8 cellular contexts compared by ENCODE assay signal in genomic region chr11:45105233-45105992, GRCh38.
DNase-seq lines count a peak whose midpoint lies in the region; ATAC-seq, FAIRE-seq and TF ChIP-seq lines count a peak whose summit lies in the region.

No MANE protein-coding gene starts in this region.

- FAIRE-seq in H54 (lab: Jason Lieb, UNC) = no peak

- TF ChIP-seq POLR2A in H54 (IDR thresholded peaks at IDR 0.05; ENCODE audit: low read depth, low read length) = no peak

- no peak for ATAC-seq in GM21825 (IDR thresholded peaks at IDR 0.05; ENCODE audit: unreplicated experiment)

- DNase-seq in CD1c-positive myeloid dendritic cell (ENCODE audit: extremely low spot score) (peak; percentile 71), H54 (ENCODE audit: insufficient read length, low spot score) (peak; percentile 67), NCI-H2171 treated with DMSO at 0.1 percent for 48 hours (lab: John Stamatoyannopoulos, UW) (peak; percentile 95), left kidney (ENCODE audit: low read depth, low spot score) (peak; percentile 93)
- peak; percentile 37 for DNase-seq in activated CD4-positive, CD25-positive, alpha-beta regulatory T cell treated with anti-CD3 and anti-CD28 coated beads, Interleukin-2, amount 50 U/mL, for 16 hours (ENCODE audit: low read depth, low spot score)
- peak; percentile 45 for DNase-seq in central memory CD4-positive, alpha-beta T cell
- peak; percentile 50 to 56 for DNase-seq in stimulated activated CD4-positive, alpha-beta T cell treated with anti-CD3 and anti-CD28 coated beads, Interleukin-4, amount 100 ng/mL, for 4 hours

Comparison
In these comparisons a context has a peak if more than half of its experiments do, and no peak if none do; other contexts are left out.
1. DNase-seq: peak in every context shown above with its lines; median percentile 95 in NCI-H2171 treated with DMSO at 0.1 percent for 48 hours; 93 in left kidney; 71 in CD1c-positive myeloid dendritic cell; 67 in H54; 53 in stimulated activated CD4-positive, alpha-beta T cell treated with anti-CD3 and anti-CD28 coated beads, Interleukin-4, amount 100 ng/mL, for 4 hours; 45 in central memory CD4-positive, alpha-beta T cell; 37 in activated CD4-positive, CD25-positive, alpha-beta regulatory T cell treated with anti-CD3 and anti-CD28 coated beads, Interleukin-2, amount 50 U/mL, for 16 hours.